In genomic region chr14:99240512-99241313, GRCh38 we compare ENCODE assay signal across 15 cellular contexts. TPM values are rescaled to one million over a fixed set of nuclear protein-coding genes. Genes with fewer than 3 reads are reported as not detected.
DNase-seq lines count a peak whose midpoint lies in the region; ATAC-seq and TF ChIP-seq lines count a peak whose summit lies in the region.
"Had no signal": no experiment of that assay in that cellular context is flagged by ENCODE, and none has a peak within 500 bp of the region (broad histone marks: within the 10 kb centered on the region; RNA-seq: fewer than 3 reads in every experiment).

No MANE protein-coding gene starts in this region.

- H3K27ac Mint-ChIP-seq in activated CD8-positive, alpha-beta memory T cell treated with anti-CD3 and anti-CD28 coated beads, Interleukin-2, amount 10 ng/mL, durations not matched to agents 7 days and 5 days: peak overlapping the region; percentile 91
- H3K27ac Mint-ChIP-seq in T-helper 2 cell treated with Interferon-gamma antibody and Interleukin-4, amounts not matched to agents 5 μg/mL and 100 μg/mL, for 36 hours: peak overlapping the region; percentile 98
- peak overlapping the region; percentile 98 to 99 for H3K27ac Mint-ChIP-seq in effector memory CD8-positive, alpha-beta T cell
- no peak overlapping the region for H3K27ac Mint-ChIP-seq in endothelial cell (ENCODE audit: unreplicated experiment)

- no peaks in the 10 kb centered on the region for H3K9me3 Mint-ChIP-seq in activated CD8-positive, alpha-beta memory T cell treated with anti-CD3 and anti-CD28 coated beads, Interleukin-2, amount 10 ng/mL, durations not matched to agents 7 days and 5 days (ENCODE audit: low read depth)
- H3K9me3 Mint-ChIP-seq in T-helper 2 cell treated with Interferon-gamma antibody and Interleukin-4, amounts not matched to agents 5 μg/mL and 100 μg/mL, for 36 hours: no peaks in the 10 kb centered on the region
- H3K9me3 Mint-ChIP-seq in effector memory CD8-positive, alpha-beta T cell: no peaks in the 10 kb centered on the region
- H3K9me3 Mint-ChIP-seq in endothelial cell (ENCODE audit: unreplicated experiment): no peaks in the 10 kb centered on the region

- no peaks in the 10 kb centered on the region for H3K9me2 ChIP-seq in Karpas-422 (replicated peaks; ENCODE audit: insufficient read depth, low read length)

- no peaks in the 10 kb centered on the region for H3K9me3 ChIP-seq in smooth muscle cell (replicated peaks; ENCODE audit: low read depth)
- no peaks in the 10 kb centered on the region for H3K9me3 ChIP-seq in Karpas-422 (ENCODE audit: low read length)

- H3F3A ChIP-seq in smooth muscle cell (ENCODE audit: low read depth): peaks cover 18% of the 10 kb centered on the region

- CTCF ChIA-PET in activated CD8-positive, alpha-beta memory T cell treated with anti-CD3 and anti-CD28 coated beads, Interleukin-2, amount 10 ng/mL, durations not matched to agents 7 days and 5 days (lab: Charles Lee): interaction anchor here (1.4 to 20.0 kb wide), 6 partner anchors 9 to 46 kb away, joined by 4 to 395 read pairs (median 12); partner anchors contain the start of gene BCL11B

- H4K20me1 ChIP-seq in smooth muscle cell (ENCODE audit: low read depth) (no peaks in the 10 kb centered on the region), Karpas-422 (ENCODE audit: insufficient read depth, low read depth, low read length) (no peaks in the 10 kb centered on the region)

- H3K27me3 ChIP-seq in smooth muscle cell (ENCODE audit: low read depth) (no peaks in the 10 kb centered on the region), Karpas-422 (ENCODE audit: low read length) (no peaks in the 10 kb centered on the region)

- H3K27me3 Mint-ChIP-seq in activated CD8-positive, alpha-beta memory T cell treated with anti-CD3 and anti-CD28 coated beads, Interleukin-2, amount 10 ng/mL, durations not matched to agents 7 days and 5 days: no peaks in the 10 kb centered on the region
- no peaks in the 10 kb centered on the region for H3K27me3 Mint-ChIP-seq in T-helper 2 cell treated with Interferon-gamma antibody and Interleukin-4, amounts not matched to agents 5 μg/mL and 100 μg/mL, for 36 hours (ENCODE audit: low read depth)
- H3K27me3 Mint-ChIP-seq in effector memory CD8-positive, alpha-beta T cell: no peaks in the 10 kb centered on the region
- H3K27me3 Mint-ChIP-seq in endothelial cell (ENCODE audit: unreplicated experiment): no peaks in the 10 kb centered on the region

- H3K36me3 ChIP-seq in smooth muscle cell (ENCODE audit: low read depth) (no peaks in the 10 kb centered on the region), Karpas-422 (ENCODE audit: insufficient read depth, low read length) (no peaks in the 10 kb centered on the region)

- peak; percentile 68 for DNase-seq in activated CD8-positive, alpha-beta memory T cell treated with anti-CD3 and anti-CD28 coated beads, Interleukin-2, amount 10 ng/mL, durations not matched to agents 7 days and 5 days
- no peak for DNase-seq in activated CD8-positive, alpha-beta memory T cell treated with anti-CD3 and anti-CD28 coated beads for 24 hours
- peak; percentile 30 for DNase-seq in T-helper 2 cell treated with Interferon-gamma antibody and Interleukin-4, amounts not matched to agents 5 μg/mL and 100 μg/mL, for 36 hours (ENCODE audit: low spot score)
- DNase-seq in effector memory CD8-positive, alpha-beta T cell: no peak
- DNase-seq in smooth muscle cell (lab: John Stamatoyannopoulos, UW; ENCODE audit: unreplicated experiment) (no peak), Karpas-422 (no peak), endothelial cell (ENCODE audit: low spot score) (no peak)
- DNase-seq: activated CD4-positive, alpha-beta T cell treated with anti-CD3 and anti-CD28 coated beads for 48 hours; COR-L47; GF-D8; islet precursor cell; midbrain; NCI-H2171 had no signal

- H3K9ac ChIP-seq in smooth muscle cell (ENCODE audit: low read depth) (no peak overlapping the region), Karpas-422 (ENCODE audit: low read length) (no peak overlapping the region)

- H3K27ac ChIP-seq in smooth muscle cell (ENCODE audit: low read depth) (no peak overlapping the region), Karpas-422 (ENCODE audit: low read length) (no peak overlapping the region)
- H3K27ac ChIP-seq: A549 had no signal

- no peak overlapping the region for H3K4me3 ChIP-seq in smooth muscle cell
- no peak overlapping the region for H3K4me3 ChIP-seq in Karpas-422 (ENCODE audit: low read length)
- H3K4me3 ChIP-seq: A549 had no signal

- TF ChIP-seq CTCF in smooth muscle cell (IDR thresholded peaks at IDR 0.05; ENCODE audit: borderline replicate concordance, insufficient read depth, poor library complexity, severe bottlenecking) (no peak), endothelial cell (IDR thresholded peaks at IDR 0.05; ENCODE audit: unreplicated experiment) (no peak)

- peak overlapping the region; percentile 73 for H3K4me3 Mint-ChIP-seq in activated CD8-positive, alpha-beta memory T cell treated with anti-CD3 and anti-CD28 coated beads, Interleukin-2, amount 10 ng/mL, durations not matched to agents 7 days and 5 days
- peak overlapping the region; percentile 88 for H3K4me3 Mint-ChIP-seq in T-helper 2 cell treated with Interferon-gamma antibody and Interleukin-4, amounts not matched to agents 5 μg/mL and 100 μg/mL, for 36 hours
- H3K4me3 Mint-ChIP-seq in effector memory CD8-positive, alpha-beta T cell: peak overlapping the region; percentile 94 to 99
- H3K4me3 Mint-ChIP-seq in endothelial cell (ENCODE audit: unreplicated experiment): no peak overlapping the region

- H3K4me1 ChIP-seq in smooth muscle cell (ENCODE audit: low read depth) (peaks cover 12% of the 10 kb centered on the region), Karpas-422 (ENCODE audit: low read length) (no peaks in the 10 kb centered on the region)
- H3K4me1 ChIP-seq: A549 had no signal

- peak overlapping the region; percentile 30 for H3K4me2 ChIP-seq in smooth muscle cell
- no peak overlapping the region for H3K4me2 ChIP-seq in Karpas-422 (ENCODE audit: low read depth, low read length, poor library complexity, severe bottlenecking)
- H3K4me2 ChIP-seq: A549 had no signal

- H2AFZ ChIP-seq in smooth muscle cell (ENCODE audit: low read depth) (peak overlapping the region; percentile 2), Karpas-422 (ENCODE audit: low read length) (no peak overlapping the region)

- peaks cover 90% of the 10 kb centered on the region for H3K4me1 Mint-ChIP-seq in activated CD8-positive, alpha-beta memory T cell treated with anti-CD3 and anti-CD28 coated beads, Interleukin-2, amount 10 ng/mL, durations not matched to agents 7 days and 5 days
- peaks cover 90% of the 10 kb centered on the region for H3K4me1 Mint-ChIP-seq in T-helper 2 cell treated with Interferon-gamma antibody and Interleukin-4, amounts not matched to agents 5 μg/mL and 100 μg/mL, for 36 hours (ENCODE audit: low read depth)
- peaks cover 84 to 86% of the 10 kb centered on the region in 2 donors for H3K4me1 Mint-ChIP-seq in effector memory CD8-positive, alpha-beta T cell (ENCODE audit: low read depth in 2 of 2)
- H3K4me1 Mint-ChIP-seq in endothelial cell (ENCODE audit: unreplicated experiment): peaks cover 8% of the 10 kb centered on the region

- H3K79me2 ChIP-seq in smooth muscle cell (ENCODE audit: low read depth): no peaks in the 10 kb centered on the region
- no peaks in the 10 kb centered on the region for H3K79me2 ChIP-seq in Karpas-422 (ENCODE audit: low read length)

- peak; percentile 43 for ATAC-seq in activated CD8-positive, alpha-beta memory T cell treated with anti-CD3 and anti-CD28 coated beads, Interleukin-2, amount 10 ng/mL, durations not matched to agents 7 days and 5 days
- ATAC-seq in effector memory CD8-positive, alpha-beta T cell (replicated peaks): peak; percentile 17
- ATAC-seq in HG03097 (IDR thresholded peaks at IDR 0.05; ENCODE audit: low FRiP score, unreplicated experiment): no peak
- ATAC-seq: A549 had no signal

- H3K36me3 Mint-ChIP-seq in activated CD8-positive, alpha-beta memory T cell treated with anti-CD3 and anti-CD28 coated beads, Interleukin-2, amount 10 ng/mL, durations not matched to agents 7 days and 5 days: peaks cover 36% of the 10 kb centered on the region
- H3K36me3 Mint-ChIP-seq in T-helper 2 cell treated with Interferon-gamma antibody and Interleukin-4, amounts not matched to agents 5 μg/mL and 100 μg/mL, for 36 hours (ENCODE audit: low read depth): peaks cover 67% of the 10 kb centered on the region
- H3K36me3 Mint-ChIP-seq in effector memory CD8-positive, alpha-beta T cell (ENCODE audit: insufficient read depth): peaks cover 97% of the 10 kb centered on the region
- H3K36me3 Mint-ChIP-seq in endothelial cell (ENCODE audit: low read depth, unreplicated experiment): no peaks in the 10 kb centered on the region

- 87% methylated on average over 23 of the region's 23 CpGs for whole genome bisulfite sequencing in smooth muscle cell (ENCODE audit: low lambda C conversion rate)

RNA-seq across cellular contexts. Expression of gene BCL11B, which starts 31.3 kb away (rescaled TPM):
- 10 to 100 TPM; 53.0 to 66.2 TPM for total RNA-seq in activated CD8-positive, alpha-beta memory T cell treated with anti-CD3 and anti-CD28 coated beads, Interleukin-2, amount 10 ng/mL, durations not matched to agents 7 days and 5 days
- total RNA-seq in smooth muscle cell (3.0 and 3.6 TPM in 2 replicates), endothelial cell (ENCODE audit: unreplicated experiment) (1.0 TPM)
- 0.47 and 0.56 TPM in 2 replicates for polyA plus RNA-seq in smooth muscle cell
- not detected in 2 replicates for total RNA-seq in Karpas-422 (2014; rRNA removed; shearing (Covaris generic); ENCODE audit: low replicate concordance)

Comparison
In these comparisons a context has a peak if more than half of its experiments do, and no peak if none do; other contexts are left out.
1. DNase-seq: peak in activated CD8-positive, alpha-beta memory T cell treated with anti-CD3 and anti-CD28 coated beads, Interleukin-2, amount 10 ng/mL, durations not matched to agents 7 days and 5 days (single experiment) and T-helper 2 cell treated with Interferon-gamma antibody and Interleukin-4, amounts not matched to agents 5 μg/mL and 100 μg/mL, for 36 hours (single experiment); none in activated CD8-positive, alpha-beta memory T cell treated with anti-CD3 and anti-CD28 coated beads for 24 hours (single experiment), effector memory CD8-positive, alpha-beta T cell (0 of 3), smooth muscle cell (single experiment), Karpas-422 (single experiment) and endothelial cell (single experiment).
2. RNA of gene BCL11B, which starts 31.3 kb away (total RNA-seq): 53.0 to 66.2 TPM in activated CD8-positive, alpha-beta memory T cell treated with anti-CD3 and anti-CD28 coated beads, Interleukin-2, amount 10 ng/mL, durations not matched to agents 7 days and 5 days; 3.0 to 3.6 TPM in smooth muscle cell, 1.0 TPM in endothelial cell (single experiment) and not detected in Karpas-422; every median in the first group is over 10 times any median in the second.